In genomic region chr1:216936779-216937178, GRCh38 we compare ENCODE assay signal across 31 cellular contexts.
"Had no signal": no experiment of that assay in that cellular context is flagged by ENCODE, and none has a peak within 500 bp of the region (broad histone marks: within the 10 kb centered on the region; RNA-seq: fewer than 3 reads in every experiment).

No MANE protein-coding gene starts in this region.

- H3K9me3 ChIP-seq: ascending aorta, esophagus muscularis mucosa, gastroesophageal sphincter had no signal

- DNase-seq: activated CD4-positive, alpha-beta memory T cell treated with anti-CD3 and anti-CD28 coated beads, Interleukin-2, amount 10 ng/mL, durations not matched to agents 7 days and 5 days; activated CD4-positive, alpha-beta T cell treated with anti-CD3 and anti-CD28 coated beads for 1 hour; activated CD4-positive, alpha-beta T cell treated with anti-CD3 and anti-CD28 coated beads for 4 hours; activated CD4-positive, alpha-beta T cell treated with anti-CD3 and anti-CD28 coated beads, Interleukin-2, amount 10 ng/mL, durations not matched to agents 7 days and 5 days; activated CD4-positive, alpha-beta T cell treated with anti-CD3 and anti-CD28 coated beads, Interleukin-2, amount 50 U/mL, for 4 hours; activated CD4-positive, CD25-positive, alpha-beta regulatory T cell; activated CD8-positive, alpha-beta memory T cell treated with anti-CD3 and anti-CD28 coated beads, Interleukin-2, amount 50 U/mL, for 48 hours; activated gamma-delta T cell; activated naive CD4-positive, alpha-beta T cell; activated naive CD4-positive, alpha-beta T cell treated with anti-CD3 and anti-CD28 coated beads, Interleukin-2, amount 10 ng/mL, durations not matched to agents 7 days and 5 days; activated naive CD8-positive, alpha-beta T cell treated with anti-CD3 and anti-CD28 coated beads, Interleukin-2, amount 10 ng/mL, durations not matched to agents 7 days and 5 days; activated T-cell treated with anti-CD3 and anti-CD28 coated beads for 4 hours; activated T-cell treated with anti-CD3 and anti-CD28 coated beads, Interleukin-2, amount 50 U/mL, for 24 hours; activated T-cell treated with anti-CD3 and anti-CD28 coated beads, Interleukin-2, amount 50 U/mL, for 72 hours; brain microvascular endothelial cell; dorsolateral prefrontal cortex; effector memory CD4-positive, alpha-beta T cell; erythroblast; foreskin keratinocyte; T-helper 1 cell; T-helper 17 cell; T1000; WERI-Rb-1 had no signal

- ATAC-seq: activated naive CD4-positive, alpha-beta T cell treated with anti-CD3 and anti-CD28 coated beads, Interleukin-2, amount 50 U/mL, for 72 hours; activated T-cell treated with anti-CD3 and anti-CD28 coated beads, Interleukin-2, amount 50 U/mL, for 72 hours; foreskin keratinocyte; gastroesophageal sphincter; T-helper 17 cell had no signal

- H3K9me3 Mint-ChIP-seq: activated CD4-positive, alpha-beta memory T cell treated with anti-CD3 and anti-CD28 coated beads, Interleukin-2, amount 10 ng/mL, durations not matched to agents 7 days and 5 days; activated naive CD8-positive, alpha-beta T cell treated with anti-CD3 and anti-CD28 coated beads, Interleukin-2, amount 10 ng/mL, durations not matched to agents 7 days and 5 days; central memory CD8-positive, alpha-beta T cell; dendritic cell treated with granulocyte-macrophage colony-stimulating factor and Interleukin-4, amounts not matched to agents 40 ng/mL and 50 ng/mL, for 4 days had no signal

- H3K4me1 ChIP-seq: ascending aorta, esophagus muscularis mucosa, foreskin keratinocyte, gastroesophageal sphincter had no signal

- H3K27ac Mint-ChIP-seq: activated CD4-positive, alpha-beta memory T cell treated with anti-CD3 and anti-CD28 coated beads, Interleukin-2, amount 10 ng/mL, durations not matched to agents 7 days and 5 days; activated CD4-positive, alpha-beta T cell treated with anti-CD3 and anti-CD28 coated beads, Interleukin-2, amount 10 ng/mL, durations not matched to agents 7 days and 5 days; activated naive CD4-positive, alpha-beta T cell treated with anti-CD3 and anti-CD28 coated beads, Interleukin-2, amount 10 ng/mL, durations not matched to agents 7 days and 5 days; activated naive CD4-positive, alpha-beta T cell treated with anti-CD3 and anti-CD28 coated beads, Interleukin-2, amount 50 U/mL, for 72 hours; activated naive CD8-positive, alpha-beta T cell treated with anti-CD3 and anti-CD28 coated beads, Interleukin-2, amount 10 ng/mL, durations not matched to agents 7 days and 5 days; activated T-cell treated with anti-CD3 and anti-CD28 coated beads, Interleukin-2, amount 50 U/mL, for 24 hours; activated T-cell treated with anti-CD3 and anti-CD28 coated beads, Interleukin-2, amount 50 U/mL, for 72 hours; dendritic cell treated with granulocyte-macrophage colony-stimulating factor and Interleukin-4, amounts not matched to agents 40 ng/mL and 50 ng/mL, for 4 days; T-helper 17 cell; T-helper 2 cell treated with Interferon-gamma antibody and Interleukin-4, amounts not matched to agents 5 μg/mL and 100 μg/mL, for 36 hours had no signal

- H3K4me3 ChIP-seq: ascending aorta, coronary artery, dorsolateral prefrontal cortex, esophagus muscularis mucosa, gastroesophageal sphincter had no signal

- H3K27me3 Mint-ChIP-seq: activated CD4-positive, alpha-beta memory T cell treated with anti-CD3 and anti-CD28 coated beads, Interleukin-2, amount 10 ng/mL, durations not matched to agents 7 days and 5 days; activated CD4-positive, alpha-beta T cell treated with anti-CD3 and anti-CD28 coated beads, Interleukin-2, amount 10 ng/mL, durations not matched to agents 7 days and 5 days; activated naive CD4-positive, alpha-beta T cell treated with anti-CD3 and anti-CD28 coated beads, Interleukin-2, amount 10 ng/mL, durations not matched to agents 7 days and 5 days; activated naive CD8-positive, alpha-beta T cell treated with anti-CD3 and anti-CD28 coated beads, Interleukin-2, amount 10 ng/mL, durations not matched to agents 7 days and 5 days; activated T-cell treated with anti-CD3 and anti-CD28 coated beads, Interleukin-2, amount 50 U/mL, for 24 hours; central memory CD8-positive, alpha-beta T cell; dendritic cell treated with granulocyte-macrophage colony-stimulating factor and Interleukin-4, amounts not matched to agents 40 ng/mL and 50 ng/mL, for 4 days; T-helper 17 cell had no signal

- H3K36me3 Mint-ChIP-seq: activated naive CD4-positive, alpha-beta T cell treated with anti-CD3 and anti-CD28 coated beads, Interleukin-2, amount 10 ng/mL, durations not matched to agents 7 days and 5 days; activated naive CD8-positive, alpha-beta T cell treated with anti-CD3 and anti-CD28 coated beads, Interleukin-2, amount 10 ng/mL, durations not matched to agents 7 days and 5 days had no signal

- H3K4me1 Mint-ChIP-seq: activated CD4-positive, alpha-beta memory T cell treated with anti-CD3 and anti-CD28 coated beads, Interleukin-2, amount 10 ng/mL, durations not matched to agents 7 days and 5 days; activated CD4-positive, alpha-beta T cell treated with anti-CD3 and anti-CD28 coated beads, Interleukin-2, amount 10 ng/mL, durations not matched to agents 7 days and 5 days; activated naive CD4-positive, alpha-beta T cell treated with anti-CD3 and anti-CD28 coated beads, Interleukin-2, amount 10 ng/mL, durations not matched to agents 7 days and 5 days; activated naive CD8-positive, alpha-beta T cell treated with anti-CD3 and anti-CD28 coated beads, Interleukin-2, amount 10 ng/mL, durations not matched to agents 7 days and 5 days; central memory CD8-positive, alpha-beta T cell; T-helper 17 cell had no signal

- H3K27me3 ChIP-seq: ascending aorta, brain microvascular endothelial cell, dorsolateral prefrontal cortex, esophagus muscularis mucosa, foreskin keratinocyte, gastroesophageal sphincter had no signal

- H3K27ac ChIP-seq: ascending aorta, brain microvascular endothelial cell, coronary artery, dorsolateral prefrontal cortex, esophagus muscularis mucosa, foreskin keratinocyte, gastroesophageal sphincter, WERI-Rb-1 had no signal

- H3K4me3 Mint-ChIP-seq: activated CD4-positive, alpha-beta memory T cell treated with anti-CD3 and anti-CD28 coated beads, Interleukin-2, amount 10 ng/mL, durations not matched to agents 7 days and 5 days; activated CD4-positive, alpha-beta T cell treated with anti-CD3 and anti-CD28 coated beads, Interleukin-2, amount 10 ng/mL, durations not matched to agents 7 days and 5 days; activated naive CD4-positive, alpha-beta T cell treated with anti-CD3 and anti-CD28 coated beads, Interleukin-2, amount 10 ng/mL, durations not matched to agents 7 days and 5 days; activated naive CD8-positive, alpha-beta T cell treated with anti-CD3 and anti-CD28 coated beads, Interleukin-2, amount 10 ng/mL, durations not matched to agents 7 days and 5 days; activated T-cell treated with anti-CD3 and anti-CD28 coated beads, Interleukin-2, amount 50 U/mL, for 24 hours; activated T-cell treated with anti-CD3 and anti-CD28 coated beads, Interleukin-2, amount 50 U/mL, for 72 hours; central memory CD8-positive, alpha-beta T cell; dendritic cell treated with granulocyte-macrophage colony-stimulating factor and Interleukin-4, amounts not matched to agents 40 ng/mL and 50 ng/mL, for 4 days; T-helper 17 cell; T-helper 2 cell treated with Interferon-gamma antibody and Interleukin-4, amounts not matched to agents 5 μg/mL and 100 μg/mL, for 36 hours had no signal

- H3K36me3 ChIP-seq: ascending aorta, brain microvascular endothelial cell, esophagus muscularis mucosa, gastroesophageal sphincter, WERI-Rb-1 had no signal
